ENCODE assay signal across 14 cellular contexts in the genomic region with DNA sequence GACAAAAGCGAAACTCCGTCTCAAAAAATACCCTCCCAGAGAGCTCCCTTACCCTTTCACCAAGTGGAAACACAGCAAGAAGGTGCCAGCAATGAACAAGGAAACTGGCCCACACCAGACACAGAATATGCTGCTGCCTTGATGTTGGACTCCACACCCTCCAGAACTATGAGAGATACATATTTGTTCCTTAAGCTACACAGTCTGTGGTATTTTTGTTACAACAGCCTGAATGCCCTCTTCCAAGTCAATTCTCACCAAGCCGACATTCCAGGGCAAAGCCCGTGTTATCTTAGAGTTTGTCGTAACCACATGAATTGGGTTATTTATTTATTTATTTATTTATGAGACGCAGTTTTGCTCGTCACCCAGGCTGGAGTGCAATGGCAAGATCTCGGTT.
DNase-seq lines count a peak whose midpoint lies in the region; FAIRE-seq and TF ChIP-seq lines count a peak whose summit lies in the region.
"Had no signal": no experiment of that assay in that cellular context is flagged by ENCODE, and none has a peak within 500 bp of the region (broad histone marks: within the 10 kb centered on the region; RNA-seq: fewer than 3 reads in every experiment).

No MANE protein-coding gene starts in this region.

- H3K4me3 ChIP-seq in retinal pigment epithelial cell (ENCODE audit: low read length) = no peak overlapping the region
- H3K4me3 ChIP-seq: SJSA1, skin epidermis had no signal

- DNase-seq in EL (peak; percentile 84), SW480 (ENCODE audit: low spot score) (peak; percentile 77), fibroblast of peridontal ligament (ENCODE audit: extremely low read depth) (peak; percentile 61), retinal pigment epithelial cell (ENCODE audit: low read depth) (peak; percentile 57), ACHN (no peak), SKM-1 (lab: John Stamatoyannopoulos, UW; ENCODE audit: unreplicated experiment) (no peak), HuH-7.5 (ENCODE audit: low spot score) (no peak), H54 (ENCODE audit: insufficient read length, low spot score) (no peak)
- DNase-seq: activated CD8-positive, alpha-beta memory T cell treated with anti-CD3 and anti-CD28 coated beads, Interleukin-2, amount 10 ng/mL, durations not matched to agents 7 days and 5 days; activated naive CD4-positive, alpha-beta T cell treated with anti-CD3 and anti-CD28 coated beads for 36 hours; cerebellar nuclear complex; NCI-H1092 treated with DMSO at 0.1 percent for 48 hours had no signal

- no peak for FAIRE-seq in H54 (lab: Jason Lieb, UNC)

- in situ Hi-C loops in ACHN (cut with HindIII; ENCODE audit: low pct_ligation_motif_present, low pct_unique_long_range_greater_than_20kb, low sequenced_read_pairs) = no loop called here

- no peak for TF ChIP-seq CTCF in retinal pigment epithelial cell (conservative IDR thresholded peaks at IDR 0.05; ENCODE audit: low read depth, low read length)

- TF ChIP-seq POLR2A in H54 (IDR thresholded peaks at IDR 0.05; ENCODE audit: low read depth, low read length) = no peak

Comparison
In these comparisons a context has a peak if more than half of its experiments do, and no peak if none do; other contexts are left out.
1. DNase-seq: peak in EL (single experiment), SW480 (single experiment), fibroblast of peridontal ligament (single experiment) and retinal pigment epithelial cell (single experiment); none in ACHN (single experiment), SKM-1 (single experiment), HuH-7.5 (single experiment) and H54 (single experiment).